In genomic region chr2:27369471-27370025, GRCh38 we compare ENCODE assay signal across 8 cellular contexts. TPM values are rescaled to one million over a fixed set of nuclear protein-coding genes. Genes with fewer than 3 reads are reported as not detected.
DNase-seq lines count a peak whose midpoint lies in the region; ATAC-seq and TF ChIP-seq lines count a peak whose summit lies in the region.

No MANE protein-coding gene starts in this region.

- ATAC-seq in GM21381 (IDR thresholded peaks at IDR 0.05; ENCODE audit: unreplicated experiment) (peak; percentile 7), HG03135 (IDR thresholded peaks at IDR 0.05; ENCODE audit: unreplicated experiment) (no peak)

- WGBS in hepatocyte (ENCODE audit: low lambda C conversion rate, missing lambda C conversion rate), result 5% methylated on average over 18 of the region's 18 CpGs

- peak overlapping the region; percentile 87 for H3K27ac ChIP-seq in hepatocyte

- H3K79me2 ChIP-seq in hepatocyte, result peaks cover 60% of the 10 kb centered on the region

- TF ChIP-seq CTCF in hepatocyte (IDR thresholded peaks at IDR 0.05; ENCODE audit: poor library complexity), result no peak

- no peaks in the 10 kb centered on the region for H3K9me2 ChIP-seq in hepatocyte (replicated peaks; ENCODE audit: insufficient read depth)

- H4K20me1 ChIP-seq in hepatocyte (ENCODE audit: insufficient read depth, poor library complexity, severe bottlenecking), result peaks cover 5% of the 10 kb centered on the region

- H3K9me3 ChIP-seq in hepatocyte (ENCODE audit: low read depth), result no peaks in the 10 kb centered on the region

- peaks cover 26% of the 10 kb centered on the region for H3K4me1 ChIP-seq in hepatocyte (ENCODE audit: insufficient read depth)

- peak overlapping the region; percentile 97 for H3K4me2 ChIP-seq in hepatocyte

- H3K27me3 ChIP-seq in hepatocyte, result no peaks in the 10 kb centered on the region

- DNase-seq in COLO829 (ENCODE audit: low spot score), result peak; percentile 72
- DNase-seq in NCI-H146 treated with DMSO at 0.1 percent for 48 hours (lab: John Stamatoyannopoulos, UW; ENCODE audit: unreplicated experiment), result peak; percentile 19
- peak; percentile 85 for DNase-seq in astrocyte of the hippocampus (ENCODE audit: low read depth, low spot score)
- DNase-seq in hepatocyte (ENCODE audit: low spot score), result no peak
- DNase-seq in renal cortical epithelial cell (ENCODE audit: low read depth), result peak; percentile 33
- no peak for DNase-seq in SK-N-DZ (ENCODE audit: low spot score)

- peak overlapping the region; percentile 78 for H3K4me3 ChIP-seq in hepatocyte

- peak overlapping the region; percentile 83 for H2AFZ ChIP-seq in hepatocyte

- peaks cover 5% of the 10 kb centered on the region for H3K36me3 ChIP-seq in hepatocyte (replicated peaks; ENCODE audit: insufficient read depth, low read depth)

RNA-seq across cellular contexts. Expression of gene EIF2B4, which starts 0.6 kb away (rescaled TPM):
- total RNA-seq in hepatocyte, result 28.0 and 28.7 TPM in 2 replicates
- polyA plus RNA-seq in hepatocyte, result 67.5 and 68.7 TPM in 2 replicates
- 26.9 and 27.8 TPM in 2 replicates for total RNA-seq in renal cortical epithelial cell
- polyA plus RNA-seq in SK-N-DZ (2014; cell fraction: cytosol; rRNA removed), result 19.3 and 21.2 TPM in 2 replicates
- polyA plus RNA-seq in SK-N-DZ (2014; cell fraction: nucleus; rRNA removed), result 50.3 and 59.7 TPM in 2 replicates

RNA-seq across cellular contexts. Expression of gene SNX17, which starts 0.9 kb away (rescaled TPM):
- total RNA-seq in hepatocyte (81.8 and 88.7 TPM in 2 replicates), renal cortical epithelial cell (94.9 and 125 TPM in 2 replicates)
- 105 and 109 TPM in 2 replicates for polyA plus RNA-seq in hepatocyte
- 52.2 and 64.9 TPM in 2 replicates for polyA plus RNA-seq in SK-N-DZ (2014; cell fraction: cytosol; rRNA removed)
- 44.1 and 49.8 TPM in 2 replicates for polyA plus RNA-seq in SK-N-DZ (2014; cell fraction: nucleus; rRNA removed)

RNA-seq across cellular contexts. Expression of gene ZNF513, which starts 11.0 kb away (rescaled TPM):
- 16.0 and 20.6 TPM in 2 replicates for total RNA-seq in hepatocyte
- 26.1 and 36.4 TPM in 2 replicates for polyA plus RNA-seq in hepatocyte
- 9.2 and 11.3 TPM in 2 replicates for total RNA-seq in renal cortical epithelial cell
- polyA plus RNA-seq in SK-N-DZ (2014; cell fraction: cytosol; rRNA removed), result 2.5 and 10.9 TPM in 2 replicates
- 11.3 and 12.7 TPM in 2 replicates for polyA plus RNA-seq in SK-N-DZ (2014; cell fraction: nucleus; rRNA removed)

RNA-seq across cellular contexts. Expression of gene GTF3C2, which starts 13.0 kb away (rescaled TPM):
- total RNA-seq in hepatocyte (51.3 and 53.3 TPM in 2 replicates), renal cortical epithelial cell (32.1 and 40.2 TPM in 2 replicates)
- polyA plus RNA-seq in hepatocyte, result 46.8 and 58.0 TPM in 2 replicates
- polyA plus RNA-seq in SK-N-DZ (2014; cell fraction: cytosol; rRNA removed), result 53.5 and 61.1 TPM in 2 replicates
- 73.2 and 101 TPM in 2 replicates for polyA plus RNA-seq in SK-N-DZ (2014; cell fraction: nucleus; rRNA removed)

RNA-seq across cellular contexts. Expression of gene PPM1G, which starts 39.8 kb away (rescaled TPM):
- 60.6 and 64.9 TPM in 2 replicates for total RNA-seq in hepatocyte
- polyA plus RNA-seq in hepatocyte, result 65.7 and 71.0 TPM in 2 replicates
- 113 and 119 TPM in 2 replicates for total RNA-seq in renal cortical epithelial cell
- 124 and 127 TPM in 2 replicates for polyA plus RNA-seq in SK-N-DZ (2014; cell fraction: cytosol; rRNA removed)
- polyA plus RNA-seq in SK-N-DZ (2014; cell fraction: nucleus; rRNA removed), result 55.6 and 71.4 TPM in 2 replicates

Comparison
In these comparisons a context has a peak if more than half of its experiments do, and no peak if none do; other contexts are left out.
1. DNase-seq: peak in COLO829 (single experiment), NCI-H146 treated with DMSO at 0.1 percent for 48 hours (single experiment), astrocyte of the hippocampus (single experiment) and renal cortical epithelial cell (single experiment); none in hepatocyte (single experiment) and SK-N-DZ (single experiment).